In genomic region chr1:2330511-2331199, GRCh38 we compare ENCODE assay signal across 12 cellular contexts.
A peak's percentile ranks its signal among the peaks of the same experiment; 100 is the strongest.
DNase-seq lines count a peak whose midpoint lies in the region; ATAC-seq and TF ChIP-seq lines count a peak whose summit lies in the region.
"Had no signal": no experiment of that assay in that cellular context is flagged by ENCODE, and none has a peak within 500 bp of the region (broad histone marks: within the 10 kb centered on the region; RNA-seq: fewer than 3 reads in every experiment).

No MANE protein-coding gene starts in this region.

- no peaks in the 10 kb centered on the region for H3K79me2 ChIP-seq in SK-N-SH (ENCODE audit: insufficient read depth)

- H3K4me1 ChIP-seq in SK-N-SH (ENCODE audit: control insufficient read depth in 1 of 2, insufficient read depth in 2 of 2, low read depth in 1 of 2, low read length in 1 of 2) (peaks cover 0 to 39% of the 10 kb centered on the region in 2 experiments; a peak in 1 of 4 replicates), aorta (ENCODE audit: control insufficient read depth in 1 of 2, insufficient read depth in 2 of 2, low read length in 2 of 2) (no peaks in the 10 kb centered on the region)

- H3K9me3 ChIP-seq in SK-N-SH (no peaks in the 10 kb centered on the region), aorta (ENCODE audit: control insufficient read depth, low read length) (no peaks in the 10 kb centered on the region)

- no peak overlapping the region for H2AFZ ChIP-seq in SK-N-SH (ENCODE audit: low read depth)

- H3K36me3 ChIP-seq in SK-N-SH (replicated peaks in 1 of 2; ENCODE audit: control insufficient read depth in 1 of 2, insufficient read depth in 2 of 2, low read length in 1 of 2) (no peaks in the 10 kb centered on the region), aorta (ENCODE audit: control insufficient read depth in 1 of 2, insufficient read depth in 2 of 2, low read length in 1 of 2) (no peaks in the 10 kb centered on the region)

- H3K4me3 ChIP-seq in SK-N-SH (ENCODE audit: low read depth in 2 of 2, low read length in 1 of 2) = no peak overlapping the region
- H3K4me3 ChIP-seq in foreskin fibroblast (ENCODE audit: low read depth in 1 of 2, low read length in 2 of 2) = peak overlapping the region; percentile 14 to 18
- H3K4me3 ChIP-seq in aorta (ENCODE audit: low read length in 2 of 2) = no peak overlapping the region
- H3K4me3 ChIP-seq: dorsolateral prefrontal cortex had no signal

- H4K20me1 ChIP-seq in SK-N-SH (ENCODE audit: insufficient read depth) = no peaks in the 10 kb centered on the region

- H3F3A ChIP-seq in SK-N-SH (replicated peaks; ENCODE audit: insufficient read depth) = no peaks in the 10 kb centered on the region

- TF ChIP-seq EP300 in SK-N-SH (IDR thresholded peaks at IDR 0.05; ENCODE audit: borderline replicate concordance in 1 of 2, low read depth in 1 of 2, low read length in 1 of 2) = no peak

- intact Hi-C loops in aorta (cut with DNase I) = no loop called here

- POLR2A ChIA-PET in SK-N-SH (lab: Yijun Ruan, JAX) (no interaction called here), HEK293T (lab: Yijun Ruan, JAX) (no interaction called here)

- TF ChIP-seq RAD21 in SK-N-SH (IDR thresholded peaks at IDR 0.05; ENCODE audit: low read length) = no peak

- H3K9me2 ChIP-seq in SK-N-SH = no peaks in the 10 kb centered on the region

- 72% methylated on average over 18 of the region's 32 CpGs for WGBS in SK-N-SH (ENCODE audit: low lambda C conversion rate)
- WGBS in aorta, 2 donors = 30 to 33% methylated on average over 32 of the region's 32 CpGs

- no peak overlapping the region for H3K9ac ChIP-seq in SK-N-SH

- DNase-seq in SK-N-SH (no peak), foreskin fibroblast (peak; percentile 79 to 93), non-pigmented ciliary epithelial cell (ENCODE audit: low read depth) (peak; percentile 36), aorta (peak; percentile 81 to 93), HEK293T (ENCODE audit: extremely low spot score) (no peak), NCI-H226 (no peak)
- no peak for DNase-seq in stimulated activated CD4-positive, alpha-beta T cell treated with anti-CD3 and anti-CD28 coated beads, Interleukin-2, amount 100 ng/mL, for 48 hours
- DNase-seq: dorsolateral prefrontal cortex, NCI-H510A treated with DMSO at 0.1 percent for 48 hours, T-helper 1 cell had no signal

- CTCF ChIA-PET in SK-N-SH (lab: Yijun Ruan, JAX) = no interaction called here
- CTCF ChIA-PET in HEK293T (lab: Yijun Ruan, JAX) = no interaction called here

- H3K4me2 ChIP-seq in SK-N-SH = no peak overlapping the region

- H3K27me3 ChIP-seq in SK-N-SH (ENCODE audit: insufficient read depth) (no peaks in the 10 kb centered on the region), aorta (ENCODE audit: control insufficient read depth in 1 of 2, insufficient read depth in 2 of 2, low read length in 1 of 2) (no peaks in the 10 kb centered on the region)

- ATAC-seq in SK-N-SH treated with all-trans-retinoic acid at 6 μM for 48 hours (peak; percentile 63), aorta (ENCODE audit: low FRiP score) (peak; percentile 51)

- TF ChIP-seq CTCF in SK-N-SH (IDR thresholded peaks at IDR 0.05) (no peak), foreskin fibroblast (IDR thresholded peaks at IDR 0.05; ENCODE audit: low read depth, low read length) (no peak)

- H3K27ac ChIP-seq in SK-N-SH (ENCODE audit: low read depth in 2 of 2, low read length in 1 of 2) (no peak overlapping the region), aorta (ENCODE audit: low read depth in 1 of 2, low read length in 2 of 2) (no peak overlapping the region)
- H3K27ac ChIP-seq: 22Rv1 had no signal

TF ChIP-seq in SK-N-SH treated with all-trans-retinoic acid at 6 μM for 48 hours, 23 proteins besides CTCF, POLR2A, EP300 and RAD21:
- TF ChIP-seq ISL1 (CRISPR knock-in tag; IDR thresholded peaks at IDR 0.05) (peak; percentile 46), CSDC2 (CRISPR knock-in tag; IDR thresholded peaks at IDR 0.05) (0 out of 2 replicates have a peak, but pooled peaks have one; percentile 51), ARNTL (CRISPR knock-in tag; IDR thresholded peaks at IDR 0.05; ENCODE audit: borderline replicate concordance, low read depth) (peak; percentile 91; the same call in 1 of the 2 replicates)
- TF ChIP-seq, protein P1, sequence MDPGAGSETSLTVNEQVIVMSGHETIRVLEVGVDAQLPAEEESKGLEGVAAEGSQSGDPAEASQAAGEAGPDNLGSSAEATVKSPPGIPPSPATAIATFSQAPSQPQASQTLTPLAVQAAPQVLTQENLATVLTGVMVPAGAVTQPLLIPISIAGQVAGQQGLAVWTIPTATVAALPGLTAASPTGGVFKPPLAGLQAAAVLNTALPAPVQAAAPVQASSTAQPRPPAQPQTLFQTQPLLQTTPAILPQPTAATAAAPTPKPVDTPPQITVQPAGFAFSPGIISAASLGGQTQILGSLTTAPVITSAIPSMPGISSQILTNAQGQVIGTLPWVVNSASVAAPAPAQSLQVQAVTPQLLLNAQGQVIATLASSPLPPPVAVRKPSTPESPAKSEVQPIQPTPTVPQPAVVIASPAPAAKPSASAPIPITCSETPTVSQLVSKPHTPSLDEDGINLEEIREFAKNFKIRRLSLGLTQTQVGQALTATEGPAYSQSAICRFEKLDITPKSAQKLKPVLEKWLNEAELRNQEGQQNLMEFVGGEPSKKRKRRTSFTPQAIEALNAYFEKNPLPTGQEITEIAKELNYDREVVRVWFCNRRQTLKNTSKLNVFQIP (CRISPR knock-in tag; IDR thresholded peaks at IDR 0.05; ENCODE audit: borderline replicate concordance, low read depth) = no peak
TF ChIP-seq in SK-N-SH treated with all-trans-retinoic acid at 6 μM for 48 hours: peak in this region for 3.

TF ChIP-seq in SK-N-SH, 30 proteins besides CTCF, POLR2A, EP300 and RAD21 (continues in another document):
- no peak for TF ChIP-seq FOSL2 (IDR thresholded peaks at IDR 0.05; ENCODE audit: borderline replicate concordance, low read depth)
- TF ChIP-seq USF1 (IDR thresholded peaks at IDR 0.05; ENCODE audit: borderline replicate concordance, low read depth) = no peak
- TF ChIP-seq ELF1 (IDR thresholded peaks at IDR 0.05) = no peak
- TF ChIP-seq TCF12 (IDR thresholded peaks at IDR 0.05) = no peak
- TF ChIP-seq GATA2 (CRISPR knock-in tag; IDR thresholded peaks at IDR 0.05) = no peak
- no peak for TF ChIP-seq NRF1 (IDR thresholded peaks at IDR 0.05; ENCODE audit: low read depth, low read length)
- no peak for TF ChIP-seq RXRA (IDR thresholded peaks at IDR 0.05; ENCODE audit: borderline replicate concordance, low read depth)
- TF ChIP-seq GABPA (IDR thresholded peaks at IDR 0.05; ENCODE audit: low read depth) = no peak
- TF ChIP-seq USF2 (IDR thresholded peaks at IDR 0.05; ENCODE audit: borderline replicate concordance, low read depth, low read length) = no peak
- no peak for TF ChIP-seq JUND (IDR thresholded peaks at IDR 0.05)
- TF ChIP-seq RCOR1 (IDR thresholded peaks at IDR 0.05; ENCODE audit: low read length) = no peak
- TF ChIP-seq MXI1 (IDR thresholded peaks at IDR 0.05; ENCODE audit: low read depth, low read length) = no peak
- TF ChIP-seq SIN3A (IDR thresholded peaks at IDR 0.05; ENCODE audit: borderline replicate concordance, low read depth, low read length) = no peak

TF ChIP-seq in HEK293T, 16 proteins besides CTCF, POLR2A, EP300 and RAD21:
- TF ChIP-seq ZNF384 (IDR thresholded peaks at IDR 0.05) (no peak), HDGF (IDR thresholded peaks at IDR 0.05; ENCODE audit: borderline replicate concordance) (no peak), ARNT (IDR thresholded peaks at IDR 0.05) (no peak), CTBP1 (IDR thresholded peaks at IDR 0.05; ENCODE audit: borderline replicate concordance) (no peak), FOXA1 (IDR thresholded peaks at IDR 0.05) (no peak), LEF1 (IDR thresholded peaks at IDR 0.05; ENCODE audit: borderline replicate concordance) (no peak), ELF4 (IDR thresholded peaks at IDR 0.05) (no peak), L3MBTL2 (conservative IDR thresholded peaks at IDR 0.05) (no peak), TARDBP (IDR thresholded peaks at IDR 0.05) (no peak), SP1 (IDR thresholded peaks at IDR 0.05) (no peak)

Comparison
In these comparisons a context has a peak if more than half of its experiments do, and no peak if none do; other contexts are left out.
1. DNase-seq: peak in foreskin fibroblast (2 of 2), non-pigmented ciliary epithelial cell (single experiment) and aorta (2 of 2); none in SK-N-SH (single experiment), stimulated activated CD4-positive, alpha-beta T cell treated with anti-CD3 and anti-CD28 coated beads, Interleukin-2, amount 100 ng/mL, for 48 hours (0 of 2), HEK293T (single experiment) and NCI-H226 (single experiment).
2. H3K4me3 ChIP-seq: peak in foreskin fibroblast (2 of 2); none in SK-N-SH (0 of 2) and aorta (0 of 2).